Comparison of ENCODE assay signal across 37 cellular contexts in the genomic region with DNA sequence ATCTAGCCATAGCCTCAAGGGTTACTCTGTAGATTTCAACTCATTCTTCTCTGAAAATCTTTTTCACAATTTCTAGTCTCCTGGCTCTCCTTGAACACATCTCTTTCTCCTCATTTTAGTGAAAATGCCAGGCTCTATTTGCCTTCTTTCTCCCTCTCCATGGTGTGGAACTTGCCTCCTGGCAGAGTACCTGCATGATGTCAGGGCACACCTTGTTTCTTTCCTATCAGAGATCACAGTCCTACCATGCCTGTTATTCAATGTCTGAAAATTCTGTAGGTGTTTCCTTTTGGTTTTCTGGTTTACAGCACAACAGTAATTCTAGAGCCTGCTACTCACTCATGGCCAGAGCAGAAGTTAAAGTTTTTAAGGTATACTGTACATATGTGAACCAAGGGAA.
"Had no signal": no experiment of that assay in that cellular context is flagged by ENCODE, and none has a peak within 500 bp of the region (broad histone marks: within the 10 kb centered on the region; RNA-seq: fewer than 3 reads in every experiment).

No MANE protein-coding gene starts in this region.

- H3K27ac Mint-ChIP-seq: activated CD4-positive, alpha-beta memory T cell treated with anti-CD3 and anti-CD28 coated beads for 36 hours; activated CD4-positive, alpha-beta T cell treated with anti-CD3 and anti-CD28 coated beads, Interleukin-2, amount 10 ng/mL, durations not matched to agents 24 days and 14 days; activated naive CD8-positive, alpha-beta T cell treated with anti-CD3 and anti-CD28 coated beads, Interleukin-2, amount 10 ng/mL, durations not matched to agents 7 days and 5 days; activated T-helper 17 cell treated with anti-CD3 and anti-CD28 coated beads, Interleukin-2, amount 50 U/mL, for 72 hours; T-helper 1 cell treated with Interleukin-12 subunit alpha and Interleukin-12 subunit beta and Interleukin-4 antibody, amounts not matched to agents 30 μg/mL and 1 μg/mL, for 36 hours had no signal

- DNase-seq: activated CD4-positive, alpha-beta memory T cell treated with anti-CD3 and anti-CD28 coated beads for 36 hours; activated CD4-positive, alpha-beta T cell treated with anti-CD3 and anti-CD28 coated beads, Interleukin-2, amount 10 ng/mL, durations not matched to agents 24 days and 14 days; activated CD4-positive, CD25-positive, alpha-beta regulatory T cell treated with anti-CD3 and anti-CD28 coated beads, Interleukin-2, amount 50 U/mL, for 72 hours; activated CD8-positive, alpha-beta memory T cell treated with anti-CD3 and anti-CD28 coated beads, Interleukin-2, amount 50 U/mL, for 4 hours; activated naive CD8-positive, alpha-beta T cell treated with anti-CD3 and anti-CD28 coated beads, Interleukin-2, amount 10 ng/mL, durations not matched to agents 7 days and 5 days; activated T-cell treated with anti-CD3 and anti-CD28 coated beads, Interleukin-2, amount 50 U/mL, for 4 hours; amniotic stem cell; dermis blood vessel endothelial cell; effector CD4-positive, alpha-beta T cell; esophagus squamous epithelium; glutamatergic neuron; mammary epithelial cell; midbrain; naive thymus-derived CD4-positive, alpha-beta T cell; nucleus accumbens; pancreas; retina; sigmoid colon; stimulated activated CD4-positive, alpha-beta T cell treated with anti-CD3 and anti-CD28 coated beads, Interleukin-1b, Interleukin-23, amount 100 ng/mL, for 48 hours; stimulated activated CD4-positive, alpha-beta T cell treated with anti-CD3 and anti-CD28 coated beads, Interleukin-4, amount 100 ng/mL, for 4 hours; stimulated activated CD8-positive, alpha-beta memory T cell treated with anti-CD3 and anti-CD28 coated beads, Interleukin-4, amount 100 ng/mL, for 48 hours; stimulated activated naive CD4-positive, alpha-beta T cell; SW 1271; T-helper 9 cell; tibial artery; upper lobe of right lung had no signal

- H3K4me2 ChIP-seq: smooth muscle cell had no signal

- H3K9me3 Mint-ChIP-seq: activated CD4-positive, alpha-beta memory T cell treated with anti-CD3 and anti-CD28 coated beads for 36 hours; activated CD4-positive, alpha-beta T cell treated with anti-CD3 and anti-CD28 coated beads, Interleukin-2, amount 10 ng/mL, durations not matched to agents 24 days and 14 days; activated naive CD8-positive, alpha-beta T cell treated with anti-CD3 and anti-CD28 coated beads, Interleukin-2, amount 10 ng/mL, durations not matched to agents 7 days and 5 days; activated T-cell treated with anti-CD3 and anti-CD28 coated beads, Interleukin-2, amount 50 U/mL, for 4 hours; activated T-helper 17 cell treated with anti-CD3 and anti-CD28 coated beads, Interleukin-2, amount 50 U/mL, for 72 hours; neural crest cell; T-helper 1 cell treated with Interleukin-12 subunit alpha and Interleukin-12 subunit beta and Interleukin-4 antibody, amounts not matched to agents 30 μg/mL and 1 μg/mL, for 36 hours had no signal

- H3K27me3 ChIP-seq: esophagus squamous epithelium, pancreas, sigmoid colon, suprapubic skin, tibial artery, upper lobe of right lung had no signal

- H3K4me3 Mint-ChIP-seq: activated CD4-positive, alpha-beta memory T cell treated with anti-CD3 and anti-CD28 coated beads for 36 hours; activated CD4-positive, alpha-beta T cell treated with anti-CD3 and anti-CD28 coated beads, Interleukin-2, amount 10 ng/mL, durations not matched to agents 24 days and 14 days; activated naive CD8-positive, alpha-beta T cell treated with anti-CD3 and anti-CD28 coated beads, Interleukin-2, amount 10 ng/mL, durations not matched to agents 7 days and 5 days; activated T-cell treated with anti-CD3 and anti-CD28 coated beads, Interleukin-2, amount 50 U/mL, for 4 hours; activated T-helper 17 cell treated with anti-CD3 and anti-CD28 coated beads, Interleukin-2, amount 50 U/mL, for 72 hours; naive thymus-derived CD4-positive, alpha-beta T cell; neural crest cell; T-helper 1 cell treated with Interleukin-12 subunit alpha and Interleukin-12 subunit beta and Interleukin-4 antibody, amounts not matched to agents 30 μg/mL and 1 μg/mL, for 36 hours had no signal

- H3K4me1 ChIP-seq: pancreas, prostate gland, sigmoid colon, suprapubic skin, tibial artery, upper lobe of right lung had no signal

- ATAC-seq: activated T-cell treated with anti-CD3 and anti-CD28 coated beads, Interleukin-2, amount 50 U/mL, for 4 hours; activated T-helper 17 cell treated with anti-CD3 and anti-CD28 coated beads, Interleukin-2, amount 50 U/mL, for 72 hours; naive thymus-derived CD4-positive, alpha-beta T cell; upper lobe of right lung had no signal

- H3K4me1 Mint-ChIP-seq: neural crest cell had no signal

- H3K36me3 ChIP-seq: pancreas, prostate gland, sigmoid colon, suprapubic skin, tibial artery, upper lobe of right lung had no signal

- FAIRE-seq: colon, frontal cortex, TTC549 had no signal

- H3K27ac ChIP-seq: epithelial cell of prostate, esophagus squamous epithelium, pancreas, prostate gland, sigmoid colon, suprapubic skin, tibial artery, upper lobe of right lung, VCaP had no signal

- H3K4me3 ChIP-seq: esophagus squamous epithelium, pancreas, prostate gland, sigmoid colon, smooth muscle cell, suprapubic skin, tibial artery, upper lobe of right lung had no signal

- H3K9me3 ChIP-seq: esophagus squamous epithelium, pancreas, prostate gland, sigmoid colon, suprapubic skin, tibial artery, upper lobe of right lung had no signal

- H3K27me3 Mint-ChIP-seq: activated CD4-positive, alpha-beta memory T cell treated with anti-CD3 and anti-CD28 coated beads for 36 hours; activated CD4-positive, alpha-beta T cell treated with anti-CD3 and anti-CD28 coated beads, Interleukin-2, amount 10 ng/mL, durations not matched to agents 24 days and 14 days; activated naive CD8-positive, alpha-beta T cell treated with anti-CD3 and anti-CD28 coated beads, Interleukin-2, amount 10 ng/mL, durations not matched to agents 7 days and 5 days; activated T-helper 17 cell treated with anti-CD3 and anti-CD28 coated beads, Interleukin-2, amount 50 U/mL, for 72 hours; naive thymus-derived CD4-positive, alpha-beta T cell had no signal
